Comparison of ENCODE assay signal across 1 cellular context in the genomic region with DNA sequence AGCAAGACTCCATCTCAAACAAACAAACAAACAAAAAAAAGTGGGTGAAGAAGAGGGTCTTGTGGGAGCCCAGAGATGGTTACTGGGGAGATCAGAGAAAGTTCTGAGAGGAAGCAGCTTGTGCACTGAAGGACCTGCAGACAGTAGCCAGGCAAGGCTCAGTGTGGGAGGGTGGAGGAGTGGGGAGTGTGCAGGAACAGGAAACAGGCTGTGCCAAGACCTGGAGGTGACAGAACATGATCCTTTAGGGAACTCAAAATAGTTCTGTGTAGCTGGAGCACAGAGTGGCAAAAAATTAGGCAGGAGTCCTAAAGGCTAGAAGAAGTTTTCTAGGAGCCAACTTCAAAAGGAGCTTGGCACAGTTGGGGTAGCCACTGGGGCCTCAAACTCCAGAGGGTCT.
TF ChIP-seq lines count a peak whose summit lies in the region.

No MANE protein-coding gene starts in this region.

TF ChIP-seq in endothelial cell of umbilical vein, 7 proteins besides CTCF, POLR2A, EP300 and RAD21 (continued from another document):
- TF ChIP-seq FOS (IDR thresholded peaks at IDR 0.05; ENCODE audit: borderline replicate concordance, insufficient read depth, low read length) (no peak), EZH2 (IDR thresholded peaks at IDR 0.05; ENCODE audit: borderline replicate concordance, low read depth, low read length, severe bottlenecking) (no peak), POLR2AphosphoS5 (IDR thresholded peaks at IDR 0.05; ENCODE audit: insufficient read depth, low read depth, low read length) (no peak)
TF ChIP-seq in endothelial cell of umbilical vein: peak in this region for 0.
